2 cellular contexts compared by ENCODE assay signal in genomic region chr13:100648354-100648753, GRCh38.
TF ChIP-seq lines count a peak whose summit lies in the region.

No MANE protein-coding gene starts in this region.

TF ChIP-seq in IMR-90, 13 proteins besides CTCF, POLR2A, EP300 and RAD21:
- TF ChIP-seq RFX5 (IDR thresholded peaks at IDR 0.05; ENCODE audit: low read depth, low read length) (no peak), CEBPB (IDR thresholded peaks at IDR 0.05; ENCODE audit: low read depth, low read length) (no peak), MXI1 (IDR thresholded peaks at IDR 0.05; ENCODE audit: borderline replicate concordance, low read depth, low read length) (no peak), CHD1 (IDR thresholded peaks at IDR 0.05; ENCODE audit: low read depth, low read length) (no peak), ELK1 (IDR thresholded peaks at IDR 0.05; ENCODE audit: borderline replicate concordance, low read depth, low read length) (no peak), RCOR1 (IDR thresholded peaks at IDR 0.05; ENCODE audit: insufficient replicate concordance, low read length) (no peak), BHLHE40 (IDR thresholded peaks at IDR 0.05; ENCODE audit: low read depth, low read length) (no peak), SMC3 (IDR thresholded peaks at IDR 0.05; ENCODE audit: low read depth, low read length) (no peak), MAZ (IDR thresholded peaks at IDR 0.05; ENCODE audit: borderline replicate concordance, low read depth, low read length) (no peak), NFE2L2 (IDR thresholded peaks at IDR 0.05; ENCODE audit: low read depth, low read length) (no peak), FOS (IDR thresholded peaks at IDR 0.05; ENCODE audit: low read depth, low read length) (no peak), MAFK (IDR thresholded peaks at IDR 0.05; ENCODE audit: low read depth, low read length) (no peak)
- TF ChIP-seq, protein P1, sequence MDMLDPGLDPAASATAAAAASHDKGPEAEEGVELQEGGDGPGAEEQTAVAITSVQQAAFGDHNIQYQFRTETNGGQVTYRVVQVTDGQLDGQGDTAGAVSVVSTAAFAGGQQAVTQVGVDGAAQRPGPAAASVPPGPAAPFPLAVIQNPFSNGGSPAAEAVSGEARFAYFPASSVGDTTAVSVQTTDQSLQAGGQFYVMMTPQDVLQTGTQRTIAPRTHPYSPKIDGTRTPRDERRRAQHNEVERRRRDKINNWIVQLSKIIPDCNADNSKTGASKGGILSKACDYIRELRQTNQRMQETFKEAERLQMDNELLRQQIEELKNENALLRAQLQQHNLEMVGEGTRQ (IDR thresholded peaks at IDR 0.05; ENCODE audit: low read depth, low read length), result no peak

TF ChIP-seq in endothelial cell of umbilical vein, 7 proteins besides CTCF, POLR2A, EP300 and RAD21:
- TF ChIP-seq FOS (IDR thresholded peaks at IDR 0.05; ENCODE audit: borderline replicate concordance, insufficient read depth, low read length), result no peak
- TF ChIP-seq, protein P2, sequence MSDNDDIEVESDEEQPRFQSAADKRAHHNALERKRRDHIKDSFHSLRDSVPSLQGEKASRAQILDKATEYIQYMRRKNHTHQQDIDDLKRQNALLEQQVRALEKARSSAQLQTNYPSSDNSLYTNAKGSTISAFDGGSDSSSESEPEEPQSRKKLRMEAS (IDR thresholded peaks at IDR 0.05; ENCODE audit: insufficient read depth, insufficient read length), result no peak
- peak; percentile 12 for TF ChIP-seq JUN (IDR thresholded peaks at IDR 0.05; ENCODE audit: borderline replicate concordance, insufficient read depth, insufficient read length, low read depth)
